21 cellular contexts compared by ENCODE assay signal in the genomic region with DNA sequence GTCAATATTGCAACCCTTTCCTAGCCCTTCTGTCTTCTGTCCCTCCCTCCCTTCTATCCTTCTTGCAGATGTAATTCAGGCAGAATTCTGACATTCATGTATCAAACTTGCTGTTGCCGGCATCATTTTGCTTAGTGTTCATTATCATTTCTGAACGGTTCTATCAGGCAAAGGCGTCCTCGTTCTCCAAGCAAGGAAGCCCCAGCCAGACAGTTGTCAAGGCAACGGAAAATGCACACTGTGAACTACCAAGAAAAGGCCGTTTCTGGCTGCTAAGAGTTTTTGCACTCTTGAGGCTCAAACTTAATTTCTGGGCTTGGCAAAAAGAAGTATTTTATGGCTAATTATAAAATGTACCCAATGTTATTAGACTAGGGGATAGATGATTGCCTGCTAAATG.
"Had no signal": no experiment of that assay in that cellular context is flagged by ENCODE, and none has a peak within 500 bp of the region (broad histone marks: within the 10 kb centered on the region; RNA-seq: fewer than 3 reads in every experiment).

No MANE protein-coding gene starts in this region.

- H3K4me3 Mint-ChIP-seq: immature natural killer cell, mesothelial cell of epicardium had no signal

- H3K4me3 ChIP-seq: coronary artery, dorsolateral prefrontal cortex, esophagus muscularis mucosa, gastroesophageal sphincter, heart left ventricle, hepatocyte, left lung, lower lobe of right lung, mucosa of descending colon had no signal

- H3K9me3 ChIP-seq: lower lobe of right lung, mucosa of descending colon had no signal

- H3K27ac ChIP-seq: coronary artery, dorsolateral prefrontal cortex, esophagus muscularis mucosa, foreskin keratinocyte, gastroesophageal sphincter, heart left ventricle, hepatocyte, left lung, lower lobe of right lung had no signal

- ATAC-seq: foreskin keratinocyte, gastroesophageal sphincter, heart left ventricle, left colon, left lung, left ventricle myocardium superior, lower lobe of right lung, mucosa of descending colon had no signal

- H3K27me3 ChIP-seq: gastroesophageal sphincter, hepatocyte had no signal

- H3K36me3 Mint-ChIP-seq: immature natural killer cell, mesothelial cell of epicardium had no signal

- H3K27ac Mint-ChIP-seq: immature natural killer cell, mesothelial cell of epicardium had no signal

- H2AFZ ChIP-seq: hepatocyte had no signal

- H3K36me3 ChIP-seq: esophagus muscularis mucosa, gastroesophageal sphincter, heart left ventricle, left lung, lower lobe of right lung had no signal

- H3K79me2 ChIP-seq: hepatocyte had no signal

- H3K4me1 Mint-ChIP-seq: immature natural killer cell, mesothelial cell of epicardium had no signal

- H3K4me2 ChIP-seq: hepatocyte had no signal

- DNase-seq: dermis blood vessel endothelial cell; effector CD4-positive, alpha-beta T cell; effector memory CD4-positive, alpha-beta T cell; foreskin keratinocyte; heart left ventricle; immature natural killer cell; islet precursor cell; kidney; kidney glomerular epithelial cell; left colon; left lung; left ventricle myocardium superior; lower lobe of right lung; mesenchymal stem cell; mucosa of descending colon had no signal

- H3K9me3 Mint-ChIP-seq: immature natural killer cell had no signal
